18 cellular contexts compared by ENCODE assay signal in the genomic region with DNA sequence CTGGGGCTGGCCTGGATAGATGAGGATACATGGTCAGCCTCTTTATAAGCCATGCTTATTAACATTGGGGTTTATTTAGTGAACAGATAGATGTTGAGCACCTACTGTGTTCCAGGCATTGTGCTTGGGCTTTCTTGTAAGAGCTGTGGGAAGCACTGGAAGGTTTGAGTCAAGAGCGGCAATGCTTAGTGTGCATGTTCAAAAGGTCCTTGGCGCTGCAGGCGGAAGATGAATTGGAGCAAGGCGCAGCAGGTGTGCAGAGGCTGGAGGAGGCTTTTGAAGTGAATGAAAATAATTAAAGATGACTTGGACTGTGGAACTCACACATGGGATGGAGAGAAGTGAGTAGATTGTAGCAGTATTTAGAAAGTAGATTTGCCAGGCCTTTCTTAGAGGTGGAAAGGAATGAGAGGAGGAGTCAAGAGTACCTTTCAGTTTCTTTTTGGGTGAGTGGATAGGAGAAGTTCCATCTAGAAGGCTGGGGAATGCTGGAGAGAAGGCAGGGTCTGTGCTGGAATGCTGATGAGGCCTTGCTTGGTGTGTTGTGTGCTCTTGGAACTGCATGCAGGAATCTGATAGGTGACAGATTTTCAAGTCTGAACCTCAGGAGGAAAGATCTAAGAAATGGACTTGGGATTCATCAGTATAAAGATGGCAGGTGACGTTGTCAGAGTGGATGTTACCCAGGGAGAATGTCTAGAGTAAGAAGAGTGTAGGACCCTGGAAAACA. TPM values are rescaled to one million over a fixed set of nuclear protein-coding genes. Genes with fewer than 3 reads are reported as not detected.
A peak's percentile ranks its signal among the peaks of the same experiment; 100 is the strongest.
DNase-seq lines count a peak whose midpoint lies in the region; ATAC-seq, FAIRE-seq and TF ChIP-seq lines count a peak whose summit lies in the region.
"Had no signal": no experiment of that assay in that cellular context is flagged by ENCODE, and none has a peak within 500 bp of the region (broad histone marks: within the 10 kb centered on the region; RNA-seq: fewer than 3 reads in every experiment).

No MANE protein-coding gene starts in this region.

- TF ChIP-seq CTCF in endothelial cell (IDR thresholded peaks at IDR 0.05; ENCODE audit: unreplicated experiment): no peak

- no peaks in the 10 kb centered on the region for H3K27me3 Mint-ChIP-seq in activated naive CD4-positive, alpha-beta T cell treated with anti-CD3 and anti-CD28 coated beads for 36 hours (ENCODE audit: low read depth)
- H3K27me3 Mint-ChIP-seq in activated naive CD4-positive, alpha-beta T cell treated with anti-CD3 and anti-CD28 coated beads, Interleukin-2, amount 10 ng/mL, durations not matched to agents 7 days and 5 days: no peaks in the 10 kb centered on the region
- no peaks in the 10 kb centered on the region for H3K27me3 Mint-ChIP-seq in T-cell
- peaks cover 4% of the 10 kb centered on the region for H3K27me3 Mint-ChIP-seq in endothelial cell (ENCODE audit: unreplicated experiment)
- H3K27me3 Mint-ChIP-seq: effector memory CD8-positive, alpha-beta T cell had no signal

- intact Hi-C loops in activated naive CD4-positive, alpha-beta T cell treated with anti-CD3 and anti-CD28 coated beads for 36 hours (cut with micrococcal nuclease): no loop called here

- no peak overlapping the region for H3K27ac ChIP-seq in small intestine (ENCODE audit: low read depth in 1 of 2, low read length in 1 of 2)
- H3K27ac ChIP-seq: HL-60, KMS-11 had no signal

- peak overlapping the region; percentile 54 for H3K27ac Mint-ChIP-seq in activated naive CD4-positive, alpha-beta T cell treated with anti-CD3 and anti-CD28 coated beads for 36 hours
- no peak overlapping the region for H3K27ac Mint-ChIP-seq in activated naive CD4-positive, alpha-beta T cell treated with anti-CD3 and anti-CD28 coated beads, Interleukin-2, amount 10 ng/mL, durations not matched to agents 7 days and 5 days
- H3K27ac Mint-ChIP-seq in T-cell (peak overlapping the region in 1 of 2 donors; percentile 50), endothelial cell (ENCODE audit: unreplicated experiment) (peak overlapping the region; percentile 80)
- H3K27ac Mint-ChIP-seq: natural killer cell treated with Interleukin-12 subunit alpha and Interleukin-12 subunit beta and Interleukin-15 and Interleukin-18, amount 100 ng/mL, for 72 hours had no signal

- peaks cover 76% of the 10 kb centered on the region for H3K4me1 Mint-ChIP-seq in activated naive CD4-positive, alpha-beta T cell treated with anti-CD3 and anti-CD28 coated beads for 36 hours (ENCODE audit: low read depth)
- H3K4me1 Mint-ChIP-seq in activated naive CD4-positive, alpha-beta T cell treated with anti-CD3 and anti-CD28 coated beads, Interleukin-2, amount 10 ng/mL, durations not matched to agents 7 days and 5 days: peaks cover 29% of the 10 kb centered on the region
- H3K4me1 Mint-ChIP-seq in T-cell (peaks cover 47 to 51% (median 51%) of the 10 kb centered on the region in 3 donors), endothelial cell (ENCODE audit: unreplicated experiment) (peaks cover 64% of the 10 kb centered on the region)

- no peaks in the 10 kb centered on the region for H3K36me3 ChIP-seq in small intestine (ENCODE audit: control insufficient read depth in 2 of 2, insufficient read depth in 2 of 2, low read length in 2 of 2)

- H3K4me3 ChIP-seq in small intestine (ENCODE audit: low read depth in 1 of 2, low read length in 2 of 2): no peak overlapping the region

- peak in 1 of 4 experiments; percentile 15 for ATAC-seq in T-cell (replicated peaks in 1 of 4)
- no peak for ATAC-seq in HG03520 (IDR thresholded peaks at IDR 0.05; ENCODE audit: unreplicated experiment)
- ATAC-seq in GM19351 (IDR thresholded peaks at IDR 0.05; ENCODE audit: unreplicated experiment): no peak
- ATAC-seq: effector memory CD8-positive, alpha-beta T cell; natural killer cell treated with Interleukin-12 subunit alpha and Interleukin-12 subunit beta and Interleukin-15 and Interleukin-18, amount 100 ng/mL, for 72 hours had no signal

- H3K4me3 Mint-ChIP-seq in activated naive CD4-positive, alpha-beta T cell treated with anti-CD3 and anti-CD28 coated beads for 36 hours: peak overlapping the region; percentile 51
- no peak overlapping the region for H3K4me3 Mint-ChIP-seq in activated naive CD4-positive, alpha-beta T cell treated with anti-CD3 and anti-CD28 coated beads, Interleukin-2, amount 10 ng/mL, durations not matched to agents 7 days and 5 days
- H3K4me3 Mint-ChIP-seq in T-cell: peak overlapping the region; percentile 4 to 54 (median 23)
- no peak overlapping the region for H3K4me3 Mint-ChIP-seq in endothelial cell (ENCODE audit: unreplicated experiment)
- H3K4me3 Mint-ChIP-seq: effector memory CD8-positive, alpha-beta T cell; natural killer cell treated with Interleukin-12 subunit alpha and Interleukin-12 subunit beta and Interleukin-15 and Interleukin-18, amount 100 ng/mL, for 72 hours had no signal

- CTCF ChIA-PET in activated naive CD4-positive, alpha-beta T cell treated with anti-CD3 and anti-CD28 coated beads for 36 hours (lab: Charles Lee): interaction anchor here (0.6 to 1.7 kb wide), 2 partner anchors 24 to 93 kb away, joined by 3 to 4 read pairs; no protein-coding TSS in a partner anchor
- CTCF ChIA-PET in activated naive CD4-positive, alpha-beta T cell treated with anti-CD3 and anti-CD28 coated beads, Interleukin-2, amount 10 ng/mL, durations not matched to agents 7 days and 5 days (lab: Charles Lee): no interaction called here
- CTCF ChIA-PET in T-cell (lab: Charles Lee): no interaction called here

- 54 to 89% (median 57%) methylated on average over 5 of the region's 5 CpGs for WGBS in small intestine, 3 donors

- H3K9me3 ChIP-seq in small intestine (ENCODE audit: control insufficient read depth, low read depth): no peaks in the 10 kb centered on the region

- H3K9me3 Mint-ChIP-seq in activated naive CD4-positive, alpha-beta T cell treated with anti-CD3 and anti-CD28 coated beads for 36 hours: peaks cover 29% of the 10 kb centered on the region
- H3K9me3 Mint-ChIP-seq in activated naive CD4-positive, alpha-beta T cell treated with anti-CD3 and anti-CD28 coated beads, Interleukin-2, amount 10 ng/mL, durations not matched to agents 7 days and 5 days: peaks cover 21% of the 10 kb centered on the region
- H3K9me3 Mint-ChIP-seq in T-cell: peaks cover 10 to 19% (median 13%) of the 10 kb centered on the region in 3 donors
- H3K9me3 Mint-ChIP-seq in endothelial cell (ENCODE audit: unreplicated experiment): no peaks in the 10 kb centered on the region

- peak; percentile 55 for DNase-seq in activated naive CD4-positive, alpha-beta T cell treated with anti-CD3 and anti-CD28 coated beads for 36 hours
- DNase-seq in activated naive CD4-positive, alpha-beta T cell treated with anti-CD3 and anti-CD28 coated beads, Interleukin-2, amount 10 ng/mL, durations not matched to agents 7 days and 5 days: no peak
- no peak for DNase-seq in T-cell
- DNase-seq in endothelial cell (ENCODE audit: low spot score): no peak
- peak; percentile 41 for DNase-seq in small intestine
- DNase-seq in ecto neural progenitor cell (ENCODE audit: low spot score): no peak
- DNase-seq: activated CD4-positive, alpha-beta T cell treated with anti-CD3 and anti-CD28 coated beads, Interleukin-2, amount 50 U/mL, for 1 hour; activated gamma-delta T cell; effector memory CD8-positive, alpha-beta T cell; left colon; NCI-H226; Right ventricle myocardium superior; T1000 had no signal

- H3K27me3 ChIP-seq in small intestine (ENCODE audit: control insufficient read depth in 2 of 2, insufficient read depth in 2 of 2, low read length in 2 of 2): no peaks in the 10 kb centered on the region

- FAIRE-seq in small intestine (lab: Jason Lieb, UNC): no peak

- POLR2A ChIA-PET in T-cell (lab: Charles Lee): interaction anchor here (0.5 to 0.6 kb wide), 2 partner anchors 13 to 78 kb away, joined by 3 to 4 read pairs; no protein-coding TSS in a partner anchor

- peaks cover 12 to 15% of the 10 kb centered on the region in 2 donors for H3K4me1 ChIP-seq in small intestine (ENCODE audit: control insufficient read depth in 2 of 2, insufficient read depth in 1 of 2, low read depth in 1 of 2, low read length in 1 of 2)

- peaks cover 28% of the 10 kb centered on the region for H3K36me3 Mint-ChIP-seq in activated naive CD4-positive, alpha-beta T cell treated with anti-CD3 and anti-CD28 coated beads for 36 hours (ENCODE audit: low read depth)
- peaks cover 22% of the 10 kb centered on the region for H3K36me3 Mint-ChIP-seq in activated naive CD4-positive, alpha-beta T cell treated with anti-CD3 and anti-CD28 coated beads, Interleukin-2, amount 10 ng/mL, durations not matched to agents 7 days and 5 days
- H3K36me3 Mint-ChIP-seq in T-cell (peaks cover 43% of the 10 kb centered on the region), endothelial cell (ENCODE audit: low read depth, unreplicated experiment) (peaks cover 22% of the 10 kb centered on the region)

RNA-seq across cellular contexts. Expression of a gene that starts 26.4 kb away (rescaled TPM):
- 10 to 100 TPM; 34.3 to 34.6 TPM for total RNA-seq in activated naive CD4-positive, alpha-beta T cell treated with anti-CD3 and anti-CD28 coated beads for 36 hours
- total RNA-seq in T-cell (10 to 100 TPM; 20.5 to 25.9 (median 23.7) TPM), endothelial cell (ENCODE audit: unreplicated experiment) (68.6 TPM)
- 10 to 100 TPM; 36.4 to 57.8 (median 57.5) TPM for polyA plus RNA-seq in small intestine

Comparison
In these comparisons a context has a peak if more than half of its experiments do, and no peak if none do; other contexts are left out.
1. DNase-seq: peak in activated naive CD4-positive, alpha-beta T cell treated with anti-CD3 and anti-CD28 coated beads for 36 hours (single experiment) and small intestine (single experiment); none in activated naive CD4-positive, alpha-beta T cell treated with anti-CD3 and anti-CD28 coated beads, Interleukin-2, amount 10 ng/mL, durations not matched to agents 7 days and 5 days (single experiment), T-cell (0 of 34), endothelial cell (single experiment) and ecto neural progenitor cell (single experiment).
2. H3K4me3 Mint-ChIP-seq: peak in activated naive CD4-positive, alpha-beta T cell treated with anti-CD3 and anti-CD28 coated beads for 36 hours (single experiment) and T-cell (3 of 3); none in activated naive CD4-positive, alpha-beta T cell treated with anti-CD3 and anti-CD28 coated beads, Interleukin-2, amount 10 ng/mL, durations not matched to agents 7 days and 5 days (single experiment) and endothelial cell (single experiment).